ENCODE assay signal across 1 cellular context in the genomic region with DNA sequence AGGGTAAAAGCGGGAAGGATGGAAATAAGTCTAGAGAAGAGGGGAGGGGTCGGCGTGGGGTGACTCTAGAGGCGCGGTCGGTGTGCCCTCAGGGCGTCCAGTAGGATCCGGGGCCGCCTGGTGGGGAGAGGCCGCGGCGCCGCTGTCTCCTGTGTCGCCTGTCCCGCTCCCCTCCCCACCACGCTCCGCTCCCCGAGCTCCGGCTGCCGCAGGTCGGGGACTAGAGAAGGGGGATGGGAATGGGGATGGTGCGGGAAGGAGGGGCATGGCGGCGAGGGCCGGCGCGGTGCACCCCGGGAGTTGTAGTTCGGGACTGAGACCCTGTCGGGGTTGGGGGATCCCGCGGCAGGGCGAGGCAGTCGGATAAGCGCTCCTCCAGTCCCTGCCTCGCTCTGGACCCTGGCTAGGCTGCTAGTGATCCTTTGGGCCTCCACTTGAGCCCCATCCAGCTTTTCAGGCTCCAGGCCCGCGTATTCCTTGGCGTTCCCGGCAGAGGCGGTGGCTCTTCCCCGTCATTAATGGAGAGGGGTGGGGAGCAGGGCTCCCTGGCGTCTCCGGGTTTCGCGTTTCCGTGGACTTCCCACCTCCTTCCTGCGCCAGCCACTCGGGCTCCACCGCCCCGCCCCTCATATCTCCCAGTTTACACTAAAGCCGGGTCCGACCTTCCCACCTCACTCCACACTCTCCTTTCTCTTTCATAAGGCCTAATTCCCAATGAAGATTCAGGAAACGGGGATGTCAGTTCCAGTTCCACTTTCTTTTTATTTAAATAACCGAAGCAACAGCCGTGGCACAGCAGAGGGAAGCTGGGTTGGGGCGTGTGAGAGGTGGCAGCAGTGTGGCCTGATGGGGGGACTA.
A peak's percentile ranks its signal among the peaks of the same experiment; 100 is the strongest.
TF ChIP-seq lines count a peak whose summit lies in the region.

Gene ENTREP3 (minus strand): TSS at position 241 of the 858 bp plus-strand sequence. CDS start 606 bp downstream, outside the sequence.

TF ChIP-seq in HepG2, 621 proteins besides CTCF, POLR2A, EP300 and RAD21 (continued from another document and continues in another):
- TF ChIP-seq ZNF512B (CRISPR knock-in tag; IDR thresholded peaks at IDR 0.05; ENCODE audit: borderline replicate concordance) (no peak), SATB2 (CRISPR knock-in tag; IDR thresholded peaks at IDR 0.05) (no peak), RFX5 (IDR thresholded peaks at IDR 0.05; ENCODE audit: low read depth, low read length) (no peak), ZFP36L2 (CRISPR knock-in tag; IDR thresholded peaks at IDR 0.05) (no peak), ATF2 (CRISPR knock-in tag; IDR thresholded peaks at IDR 0.05) (peak; percentile 58; the same call in 1 of the 2 replicates), HNF4G (IDR thresholded peaks at IDR 0.05; ENCODE audit: borderline replicate concordance, low read depth, low read length) (no peak), HNF4G (CRISPR knock-in tag; IDR thresholded peaks at IDR 0.05; ENCODE audit: borderline replicate concordance, low read depth) (no peak), ARNT (IDR thresholded peaks at IDR 0.05) (no peak), ZNF33A (CRISPR knock-in tag; IDR thresholded peaks at IDR 0.05; ENCODE audit: borderline replicate concordance) (no peak), NFRKB (IDR thresholded peaks at IDR 0.05) (no peak), ZNF446 (CRISPR knock-in tag; IDR thresholded peaks at IDR 0.05) (no peak), FOXO1 (CRISPR knock-in tag; IDR thresholded peaks at IDR 0.05) (no peak; the same call in 1 of the 2 replicates), KDM4B (CRISPR knock-in tag; IDR thresholded peaks at IDR 0.05) (no peak), ZNF569 (CRISPR knock-in tag; IDR thresholded peaks at IDR 0.05; ENCODE audit: borderline replicate concordance) (no peak), TCF7L2 (IDR thresholded peaks at IDR 0.05; ENCODE audit: low read depth, low read length) (no peak), ZNF776 (CRISPR knock-in tag; IDR thresholded peaks at IDR 0.05) (no peak), SRSF9 (IDR thresholded peaks at IDR 0.05; ENCODE audit: borderline replicate concordance, insufficient read depth, low read depth, low read length, poor library complexity, severe bottlenecking) (no peak), ATRX (CRISPR knock-in tag; IDR thresholded peaks at IDR 0.05; ENCODE audit: borderline replicate concordance) (no peak), ZNF317 (CRISPR knock-in tag; IDR thresholded peaks at IDR 0.05) (no peak), ZNF17 (CRISPR knock-in tag; IDR thresholded peaks at IDR 0.05) (no peak), ELK4 (CRISPR knock-in tag; IDR thresholded peaks at IDR 0.05; ENCODE audit: borderline replicate concordance) (no peak), ZIK1 (CRISPR knock-in tag; IDR thresholded peaks at IDR 0.05; ENCODE audit: borderline replicate concordance, low read depth) (no peak), ZNF468 (CRISPR knock-in tag; IDR thresholded peaks at IDR 0.05) (no peak), SOX13 (IDR thresholded peaks at IDR 0.05) (no peak), SOX13 (CRISPR knock-in tag; conservative IDR thresholded peaks at IDR 0.05 in 1 of 2, IDR thresholded peaks at IDR 0.05 in 1 of 2) (no peak; a peak in 1 of 4 replicates), NFIB (CRISPR knock-in tag; IDR thresholded peaks at IDR 0.05; ENCODE audit: borderline replicate concordance) (no peak), ATM (IDR thresholded peaks at IDR 0.05; ENCODE audit: borderline replicate concordance) (no peak), ZNF501 (CRISPR knock-in tag; IDR thresholded peaks at IDR 0.05) (peak; percentile 69; the same call in 1 of the 2 replicates), SNRNP70 (IDR thresholded peaks at IDR 0.05; ENCODE audit: low read depth, low read length) (no peak), ZSCAN12 (CRISPR knock-in tag; IDR thresholded peaks at IDR 0.05) (no peak), ZNF768 (CRISPR knock-in tag; IDR thresholded peaks at IDR 0.05) (no peak), RNF219 (CRISPR knock-in tag; IDR thresholded peaks at IDR 0.05) (no peak), ZNF781 (CRISPR knock-in tag; IDR thresholded peaks at IDR 0.05; ENCODE audit: borderline replicate concordance, not compliant biosample characterization) (no peak), CSRNP1 (CRISPR knock-in tag; IDR thresholded peaks at IDR 0.05) (no peak; the same call in 1 of the 2 replicates), NR2F6 (IDR thresholded peaks at IDR 0.05) (no peak), NR2F6 (CRISPR knock-in tag; IDR thresholded peaks at IDR 0.05) (peak; percentile 14; the same call in 1 of the 2 replicates)
- TF ChIP-seq, protein P1, sequence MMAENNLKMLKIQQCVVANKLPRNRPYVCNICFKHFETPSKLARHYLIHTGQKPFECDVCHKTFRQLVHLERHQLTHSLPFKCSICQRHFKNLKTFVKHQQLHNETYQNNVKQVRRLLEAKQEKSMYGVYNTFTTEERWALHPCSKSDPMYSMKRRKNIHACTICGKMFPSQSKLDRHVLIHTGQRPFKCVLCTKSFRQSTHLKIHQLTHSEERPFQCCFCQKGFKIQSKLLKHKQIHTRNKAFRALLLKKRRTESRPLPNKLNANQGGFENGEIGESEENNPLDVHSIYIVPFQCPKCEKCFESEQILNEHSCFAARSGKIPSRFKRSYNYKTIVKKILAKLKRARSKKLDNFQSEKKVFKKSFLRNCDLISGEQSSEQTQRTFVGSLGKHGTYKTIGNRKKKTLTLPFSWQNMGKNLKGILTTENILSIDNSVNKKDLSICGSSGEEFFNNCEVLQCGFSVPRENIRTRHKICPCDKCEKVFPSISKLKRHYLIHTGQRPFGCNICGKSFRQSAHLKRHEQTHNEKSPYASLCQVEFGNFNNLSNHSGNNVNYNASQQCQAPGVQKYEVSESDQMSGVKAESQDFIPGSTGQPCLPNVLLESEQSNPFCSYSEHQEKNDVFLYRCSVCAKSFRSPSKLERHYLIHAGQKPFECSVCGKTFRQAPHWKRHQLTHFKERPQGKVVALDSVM (CRISPR knock-in tag; IDR thresholded peaks at IDR 0.05): no peak
- TF ChIP-seq, protein P2, sequence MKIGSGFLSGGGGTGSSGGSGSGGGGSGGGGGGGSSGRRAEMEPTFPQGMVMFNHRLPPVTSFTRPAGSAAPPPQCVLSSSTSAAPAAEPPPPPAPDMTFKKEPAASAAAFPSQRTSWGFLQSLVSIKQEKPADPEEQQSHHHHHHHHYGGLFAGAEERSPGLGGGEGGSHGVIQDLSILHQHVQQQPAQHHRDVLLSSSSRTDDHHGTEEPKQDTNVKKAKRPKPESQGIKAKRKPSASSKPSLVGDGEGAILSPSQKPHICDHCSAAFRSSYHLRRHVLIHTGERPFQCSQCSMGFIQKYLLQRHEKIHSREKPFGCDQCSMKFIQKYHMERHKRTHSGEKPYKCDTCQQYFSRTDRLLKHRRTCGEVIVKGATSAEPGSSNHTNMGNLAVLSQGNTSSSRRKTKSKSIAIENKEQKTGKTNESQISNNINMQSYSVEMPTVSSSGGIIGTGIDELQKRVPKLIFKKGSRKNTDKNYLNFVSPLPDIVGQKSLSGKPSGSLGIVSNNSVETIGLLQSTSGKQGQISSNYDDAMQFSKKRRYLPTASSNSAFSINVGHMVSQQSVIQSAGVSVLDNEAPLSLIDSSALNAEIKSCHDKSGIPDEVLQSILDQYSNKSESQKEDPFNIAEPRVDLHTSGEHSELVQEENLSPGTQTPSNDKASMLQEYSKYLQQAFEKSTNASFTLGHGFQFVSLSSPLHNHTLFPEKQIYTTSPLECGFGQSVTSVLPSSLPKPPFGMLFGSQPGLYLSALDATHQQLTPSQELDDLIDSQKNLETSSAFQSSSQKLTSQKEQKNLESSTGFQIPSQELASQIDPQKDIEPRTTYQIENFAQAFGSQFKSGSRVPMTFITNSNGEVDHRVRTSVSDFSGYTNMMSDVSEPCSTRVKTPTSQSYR (CRISPR knock-in tag; IDR thresholded peaks at IDR 0.05; ENCODE audit: borderline replicate concordance): peak; percentile 94
- TF ChIP-seq, protein P3, sequence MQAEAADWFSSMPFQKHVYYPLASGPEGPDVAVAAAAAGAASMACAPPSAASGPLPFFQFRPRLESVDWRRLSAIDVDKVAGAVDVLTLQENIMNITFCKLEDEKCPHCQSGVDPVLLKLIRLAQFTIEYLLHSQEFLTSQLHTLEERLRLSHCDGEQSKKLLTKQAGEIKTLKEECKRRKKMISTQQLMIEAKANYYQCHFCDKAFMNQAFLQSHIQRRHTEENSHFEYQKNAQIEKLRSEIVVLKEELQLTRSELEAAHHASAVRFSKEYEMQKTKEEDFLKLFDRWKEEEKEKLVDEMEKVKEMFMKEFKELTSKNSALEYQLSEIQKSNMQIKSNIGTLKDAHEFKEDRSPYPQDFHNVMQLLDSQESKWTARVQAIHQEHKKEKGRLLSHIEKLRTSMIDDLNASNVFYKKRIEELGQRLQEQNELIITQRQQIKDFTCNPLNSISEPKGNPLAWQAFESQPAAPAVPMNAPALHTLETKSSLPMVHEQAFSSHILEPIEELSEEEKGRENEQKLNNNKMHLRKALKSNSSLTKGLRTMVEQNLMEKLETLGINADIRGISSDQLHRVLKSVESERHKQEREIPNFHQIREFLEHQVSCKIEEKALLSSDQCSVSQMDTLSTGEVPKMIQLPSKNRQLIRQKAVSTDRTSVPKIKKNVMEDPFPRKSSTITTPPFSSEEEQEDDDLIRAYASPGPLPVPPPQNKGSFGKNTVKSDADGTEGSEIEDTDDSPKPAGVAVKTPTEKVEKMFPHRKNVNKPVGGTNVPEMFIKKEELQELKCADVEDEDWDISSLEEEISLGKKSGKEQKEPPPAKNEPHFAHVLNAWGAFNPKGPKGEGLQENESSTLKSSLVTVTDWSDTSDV (CRISPR knock-in tag; IDR thresholded peaks at IDR 0.05): no peak
- TF ChIP-seq, protein P4, sequence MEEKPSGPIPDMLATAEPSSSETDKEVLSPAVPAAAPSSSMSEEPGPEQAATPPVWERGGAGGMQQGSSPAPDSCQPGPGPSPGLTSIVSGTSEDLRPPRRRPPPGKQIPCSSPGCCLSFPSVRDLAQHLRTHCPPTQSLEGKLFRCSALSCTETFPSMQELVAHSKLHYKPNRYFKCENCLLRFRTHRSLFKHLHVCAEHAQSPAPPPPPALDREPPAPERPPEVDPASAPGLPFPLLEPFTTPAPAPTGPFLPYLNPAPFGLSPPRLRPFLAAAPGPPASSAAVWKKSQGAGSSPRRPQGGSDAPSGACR (CRISPR knock-in tag; IDR thresholded peaks at IDR 0.05): no peak
